ENCODE assay signal across 14 cellular contexts in genomic region chr3:39144095-39144747, GRCh38. TPM values are rescaled to one million over a fixed set of nuclear protein-coding genes. Genes with fewer than 3 reads are reported as not detected.
DNase-seq lines count a peak whose midpoint lies in the region; ATAC-seq lines count a peak whose summit lies in the region.
"Had no signal": no experiment of that assay in that cellular context is flagged by ENCODE, and none has a peak within 500 bp of the region (broad histone marks: within the 10 kb centered on the region; RNA-seq: fewer than 3 reads in every experiment).

No MANE protein-coding gene starts in this region.

- DNase-seq in activated T-cell treated with anti-CD3 and anti-CD28 coated beads, Interleukin-2, amount 50 U/mL, for 24 hours: no peak
- DNase-seq in activated T-cell treated with anti-CD3 and anti-CD28 coated beads, Interleukin-2, amount 50 U/mL, for 4 hours: no peak
- DNase-seq in NCI-H1105 (lab: John Stamatoyannopoulos, UW): peak; percentile 90
- no peak for DNase-seq in activated CD8-positive, alpha-beta T cell treated with anti-CD3 and anti-CD28 coated beads, Interleukin-2, amount 10 ng/mL, durations not matched to agents 7 days and 5 days
- DNase-seq in neuronal stem cell (ENCODE audit: low spot score): no peak
- no peak for DNase-seq in G401 (ENCODE audit: low spot score)
- no peak for DNase-seq in GDM1 (lab: John Stamatoyannopoulos, UW)
- DNase-seq: activated naive CD4-positive, alpha-beta T cell treated with Interleukin-2 at 50 U/mL for 16 hours; MV-4-11; PC-9 had no signal

- no peaks in the 10 kb centered on the region for H3K9me3 Mint-ChIP-seq in activated T-cell treated with anti-CD3 and anti-CD28 coated beads, Interleukin-2, amount 50 U/mL, for 24 hours
- no peaks in the 10 kb centered on the region for H3K9me3 Mint-ChIP-seq in activated T-cell treated with anti-CD3 and anti-CD28 coated beads, Interleukin-2, amount 50 U/mL, for 4 hours
- no peaks in the 10 kb centered on the region for H3K9me3 Mint-ChIP-seq in activated CD8-positive, alpha-beta T cell treated with anti-CD3 and anti-CD28 coated beads, Interleukin-2, amount 10 ng/mL, durations not matched to agents 7 days and 5 days (ENCODE audit: insufficient read depth)
- H3K9me3 Mint-ChIP-seq: stimulated activated memory B cell treated with anti-CD40 and anti-IgM and Interleukin-4, amounts not matched to agents 10 μg/mL and 1 μg/mL and 100 μg/mL, for 72 hours had no signal

- no peak overlapping the region for H2AFZ ChIP-seq in neuronal stem cell (ENCODE audit: low read length)
- H2AFZ ChIP-seq: PC-9 had no signal

- H4K91ac ChIP-seq in neuronal stem cell (ENCODE audit: low read depth, low read length, poor library complexity): no peak overlapping the region

- peaks cover 88% of the 10 kb centered on the region for H3K4me1 Mint-ChIP-seq in activated T-cell treated with anti-CD3 and anti-CD28 coated beads, Interleukin-2, amount 50 U/mL, for 24 hours (ENCODE audit: low read depth)
- peaks cover 55% of the 10 kb centered on the region for H3K4me1 Mint-ChIP-seq in activated T-cell treated with anti-CD3 and anti-CD28 coated beads, Interleukin-2, amount 50 U/mL, for 4 hours (ENCODE audit: low read depth)
- peaks cover 50% of the 10 kb centered on the region for H3K4me1 Mint-ChIP-seq in activated CD8-positive, alpha-beta T cell treated with anti-CD3 and anti-CD28 coated beads, Interleukin-2, amount 10 ng/mL, durations not matched to agents 7 days and 5 days (ENCODE audit: low read depth)

- H3K9ac ChIP-seq in neuronal stem cell (ENCODE audit: low read depth, low read length, poor library complexity): peak overlapping the region; percentile 25

- CTCF ChIA-PET in activated CD8-positive, alpha-beta T cell treated with anti-CD3 and anti-CD28 coated beads, Interleukin-2, amount 10 ng/mL, durations not matched to agents 7 days and 5 days (lab: Charles Lee): interaction anchor here (1.1 kb wide), 1 partner anchor 36 kb away, joined by 3 read pairs; the partner anchor contains the start of genes GORASP1 and TTC21A

- ATAC-seq in activated T-cell treated with anti-CD3 and anti-CD28 coated beads, Interleukin-2, amount 50 U/mL, for 4 hours: no peak
- ATAC-seq in activated CD8-positive, alpha-beta T cell treated with anti-CD3 and anti-CD28 coated beads, Interleukin-2, amount 10 ng/mL, durations not matched to agents 7 days and 5 days: no peak
- no peak for ATAC-seq in HG02642 (IDR thresholded peaks at IDR 0.05; ENCODE audit: poor library complexity, unreplicated experiment)
- ATAC-seq: gastroesophageal sphincter; stimulated activated memory B cell treated with anti-CD40 and anti-IgM and Interleukin-4, amounts not matched to agents 10 μg/mL and 1 μg/mL and 100 μg/mL, for 72 hours had no signal

- no peak overlapping the region for H3K27ac ChIP-seq in neuronal stem cell (replicated peaks; ENCODE audit: low read length)
- H3K27ac ChIP-seq: PC-9 had no signal

- no peak overlapping the region for H2BK5ac ChIP-seq in neuronal stem cell (ENCODE audit: low read length)

- H3K9me3 ChIP-seq in neuronal stem cell (replicated peaks in 1 of 2; ENCODE audit: control insufficient read depth in 2 of 2, insufficient read depth in 1 of 2, low read depth in 1 of 2, low read length in 2 of 2): no peaks in the 10 kb centered on the region
- H3K9me3 ChIP-seq: gastroesophageal sphincter had no signal

- no peak overlapping the region for H2BK15ac ChIP-seq in neuronal stem cell (ENCODE audit: low read length)

- H2AK5ac ChIP-seq in neuronal stem cell (ENCODE audit: low read depth, low read length): no peak overlapping the region

- H3K27me3 ChIP-seq in neuronal stem cell (ENCODE audit: control insufficient read depth in 3 of 3, insufficient read depth in 3 of 3, low read depth in 1 of 3, low read length in 3 of 3): no peaks in the 10 kb centered on the region
- H3K27me3 ChIP-seq: gastroesophageal sphincter had no signal

- H3K27ac Mint-ChIP-seq in activated T-cell treated with anti-CD3 and anti-CD28 coated beads, Interleukin-2, amount 50 U/mL, for 24 hours: peak overlapping the region; percentile 79
- H3K27ac Mint-ChIP-seq in activated CD8-positive, alpha-beta T cell treated with anti-CD3 and anti-CD28 coated beads, Interleukin-2, amount 10 ng/mL, durations not matched to agents 7 days and 5 days: peak overlapping the region; percentile 29
- H3K27ac Mint-ChIP-seq: stimulated activated memory B cell treated with anti-CD40 and anti-IgM and Interleukin-4, amounts not matched to agents 10 μg/mL and 1 μg/mL and 100 μg/mL, for 72 hours had no signal

- H3K23ac ChIP-seq in neuronal stem cell (ENCODE audit: low read depth, low read length, poor library complexity): peak overlapping the region; percentile 11

- no peak overlapping the region for H3K4me3 ChIP-seq in neuronal stem cell (ENCODE audit: low read length in 2 of 2)
- H3K4me3 ChIP-seq: gastroesophageal sphincter, PC-9 had no signal

- H3K79me1 ChIP-seq in neuronal stem cell (ENCODE audit: low read depth, low read length): peaks cover 8% of the 10 kb centered on the region

- H3K36me3 Mint-ChIP-seq in activated T-cell treated with anti-CD3 and anti-CD28 coated beads, Interleukin-2, amount 50 U/mL, for 24 hours (ENCODE audit: low read depth): peaks cover 100% of the 10 kb centered on the region
- peaks cover 64% of the 10 kb centered on the region for H3K36me3 Mint-ChIP-seq in activated T-cell treated with anti-CD3 and anti-CD28 coated beads, Interleukin-2, amount 50 U/mL, for 4 hours (ENCODE audit: insufficient read depth)
- peaks cover 63% of the 10 kb centered on the region for H3K36me3 Mint-ChIP-seq in activated CD8-positive, alpha-beta T cell treated with anti-CD3 and anti-CD28 coated beads, Interleukin-2, amount 10 ng/mL, durations not matched to agents 7 days and 5 days (ENCODE audit: low read depth)

- H3K4ac ChIP-seq in neuronal stem cell (ENCODE audit: low read length): no peak overlapping the region

- peaks cover 22 to 37% of the 10 kb centered on the region in 2 donors for H3K36me3 ChIP-seq in neuronal stem cell (replicated peaks in 1 of 2; ENCODE audit: control insufficient read depth in 2 of 2, insufficient read depth in 2 of 2, low read length in 2 of 2)

- POLR2A ChIA-PET in activated CD8-positive, alpha-beta T cell treated with anti-CD3 and anti-CD28 coated beads, Interleukin-2, amount 10 ng/mL, durations not matched to agents 7 days and 5 days (lab: Charles Lee): interaction anchor here (1.0 kb wide), 1 partner anchor 16 kb away, joined by 3 read pairs; no protein-coding TSS in a partner anchor

- in situ Hi-C loops in G401 (cut with HindIII; ENCODE audit: low sequenced_read_pairs): no loop called here

- H4K8ac ChIP-seq in neuronal stem cell (ENCODE audit: low read depth, low read length): no peak overlapping the region

- H3K27me3 Mint-ChIP-seq in activated T-cell treated with anti-CD3 and anti-CD28 coated beads, Interleukin-2, amount 50 U/mL, for 24 hours: no peaks in the 10 kb centered on the region
- H3K27me3 Mint-ChIP-seq in activated T-cell treated with anti-CD3 and anti-CD28 coated beads, Interleukin-2, amount 50 U/mL, for 4 hours (ENCODE audit: low read depth): no peaks in the 10 kb centered on the region
- no peaks in the 10 kb centered on the region for H3K27me3 Mint-ChIP-seq in activated CD8-positive, alpha-beta T cell treated with anti-CD3 and anti-CD28 coated beads, Interleukin-2, amount 10 ng/mL, durations not matched to agents 7 days and 5 days (ENCODE audit: low read depth)
- H3K27me3 Mint-ChIP-seq: stimulated activated memory B cell treated with anti-CD40 and anti-IgM and Interleukin-4, amounts not matched to agents 10 μg/mL and 1 μg/mL and 100 μg/mL, for 72 hours had no signal

- no peak overlapping the region for H3K4me2 ChIP-seq in neuronal stem cell (ENCODE audit: insufficient read depth, low read length, poor library complexity, severe bottlenecking)
- H3K4me2 ChIP-seq: PC-9 had no signal

- H2BK12ac ChIP-seq in neuronal stem cell (ENCODE audit: low read length): no peak overlapping the region

- no CpG with 5 or more reads among the region's 20 CpGs for WGBS in neuronal stem cell (ENCODE audit: extremely low coverage in 2 of 2, insufficient read length in 2 of 2, insufficient replicate concordance in 1 of 2), 2 donors

- no peak overlapping the region for H3K14ac ChIP-seq in neuronal stem cell (ENCODE audit: low read length)

- H3K4me1 ChIP-seq in neuronal stem cell (ENCODE audit: control insufficient read depth in 2 of 2, insufficient read depth in 1 of 2, low read depth in 1 of 2, low read length in 2 of 2): peaks cover 18 to 20% of the 10 kb centered on the region in 2 donors

- H3K4me3 Mint-ChIP-seq in activated T-cell treated with anti-CD3 and anti-CD28 coated beads, Interleukin-2, amount 50 U/mL, for 24 hours: no peak overlapping the region
- H3K4me3 Mint-ChIP-seq in activated T-cell treated with anti-CD3 and anti-CD28 coated beads, Interleukin-2, amount 50 U/mL, for 4 hours: no peak overlapping the region
- H3K4me3 Mint-ChIP-seq in activated CD8-positive, alpha-beta T cell treated with anti-CD3 and anti-CD28 coated beads, Interleukin-2, amount 10 ng/mL, durations not matched to agents 7 days and 5 days: no peak overlapping the region
- H3K4me3 Mint-ChIP-seq: stimulated activated memory B cell treated with anti-CD40 and anti-IgM and Interleukin-4, amounts not matched to agents 10 μg/mL and 1 μg/mL and 100 μg/mL, for 72 hours had no signal

- H2BK120ac ChIP-seq in neuronal stem cell (ENCODE audit: low read depth, low read length): peak overlapping the region; percentile 25

- peak overlapping the region; percentile 32 for H3K18ac ChIP-seq in neuronal stem cell (ENCODE audit: low read length)

RNA-seq across cellular contexts. Expression of gene CSRNP1, which starts 9.2 kb away (rescaled TPM):
- total RNA-seq in activated T-cell treated with anti-CD3 and anti-CD28 coated beads, Interleukin-2, amount 50 U/mL, for 4 hours: 10 to 100 TPM; 88.9 to 96.6 (median 95.1) TPM
- total RNA-seq in activated CD8-positive, alpha-beta T cell treated with anti-CD3 and anti-CD28 coated beads, Interleukin-2, amount 10 ng/mL, durations not matched to agents 7 days and 5 days: 10 to 100 TPM; 15.6 to 16.0 TPM
- polyA plus RNA-seq in neuronal stem cell (2013, experiment 1 of 2): 4.6 TPM
- 4.5 TPM for polyA plus RNA-seq in neuronal stem cell (2013, experiment 2 of 2)
- total RNA-seq in G401 (2014; rRNA removed; shearing (Covaris generic)): 21.5 and 29.1 TPM in 2 replicates

RNA-seq across cellular contexts. Expression of gene TTC21A, which starts 36.7 kb away (rescaled TPM):
- total RNA-seq in activated T-cell treated with anti-CD3 and anti-CD28 coated beads, Interleukin-2, amount 50 U/mL, for 4 hours: 1 to 10 TPM in 2 of 3 donors, under 1 TPM in 1; 0.84 to 1.1 (median 1.0) TPM
- total RNA-seq in activated CD8-positive, alpha-beta T cell treated with anti-CD3 and anti-CD28 coated beads, Interleukin-2, amount 10 ng/mL, durations not matched to agents 7 days and 5 days: 1 to 10 TPM in 1 of 2 experiments, under 1 TPM in 1; 0.97 to 1.2 TPM
- 4.3 TPM for polyA plus RNA-seq in neuronal stem cell (2013, experiment 1 of 2)
- polyA plus RNA-seq in neuronal stem cell (2013, experiment 2 of 2): 4.8 TPM
- 1.2 and 4.8 TPM in 2 replicates for total RNA-seq in G401 (2014; rRNA removed; shearing (Covaris generic))

RNA-seq across cellular contexts. Expression of gene GORASP1, which starts 36.8 kb away (rescaled TPM):
- total RNA-seq in activated T-cell treated with anti-CD3 and anti-CD28 coated beads, Interleukin-2, amount 50 U/mL, for 4 hours: 10 to 100 TPM; 31.8 to 34.7 (median 33.0) TPM
- total RNA-seq in activated CD8-positive, alpha-beta T cell treated with anti-CD3 and anti-CD28 coated beads, Interleukin-2, amount 10 ng/mL, durations not matched to agents 7 days and 5 days: 10 to 100 TPM; 10.8 to 11.0 TPM
- 18.3 TPM for polyA plus RNA-seq in neuronal stem cell (2013, experiment 1 of 2)
- polyA plus RNA-seq in neuronal stem cell (2013, experiment 2 of 2): 18.3 TPM
- 28.2 and 37.3 TPM in 2 replicates for total RNA-seq in G401 (2014; rRNA removed; shearing (Covaris generic))

RNA-seq across cellular contexts. Expression of gene XIRP1, which starts 48.2 kb away (rescaled TPM):
- 10 to 100 TPM; 13.1 to 20.6 (median 18.2) TPM for total RNA-seq in activated T-cell treated with anti-CD3 and anti-CD28 coated beads, Interleukin-2, amount 50 U/mL, for 4 hours
- not detected for total RNA-seq in activated CD8-positive, alpha-beta T cell treated with anti-CD3 and anti-CD28 coated beads, Interleukin-2, amount 10 ng/mL, durations not matched to agents 7 days and 5 days
- polyA plus RNA-seq in neuronal stem cell (2013, experiment 1 of 2): not detected
- polyA plus RNA-seq in neuronal stem cell (2013, experiment 2 of 2): 0.01 TPM
- total RNA-seq in G401 (2014; rRNA removed; shearing (Covaris generic)): not detected in 2 replicates
- total RNA-seq: osteocyte, PC-9 had no signal
